1 cellular context compared by ENCODE assay signal in genomic region chr4:2260336-2261109, GRCh38.
TF ChIP-seq lines count a peak whose summit lies in the region.

No MANE protein-coding gene starts in this region.

TF ChIP-seq in IMR-90, 13 proteins besides CTCF, POLR2A, EP300 and RAD21 (continued from another document):
- TF ChIP-seq SMC3 (IDR thresholded peaks at IDR 0.05; ENCODE audit: low read depth, low read length): no peak
- TF ChIP-seq RCOR1 (IDR thresholded peaks at IDR 0.05; ENCODE audit: insufficient replicate concordance, low read length): no peak
- no peak for TF ChIP-seq BHLHE40 (IDR thresholded peaks at IDR 0.05; ENCODE audit: low read depth, low read length)
TF ChIP-seq in IMR-90: peak in this region for 0.
